In the genomic region with DNA sequence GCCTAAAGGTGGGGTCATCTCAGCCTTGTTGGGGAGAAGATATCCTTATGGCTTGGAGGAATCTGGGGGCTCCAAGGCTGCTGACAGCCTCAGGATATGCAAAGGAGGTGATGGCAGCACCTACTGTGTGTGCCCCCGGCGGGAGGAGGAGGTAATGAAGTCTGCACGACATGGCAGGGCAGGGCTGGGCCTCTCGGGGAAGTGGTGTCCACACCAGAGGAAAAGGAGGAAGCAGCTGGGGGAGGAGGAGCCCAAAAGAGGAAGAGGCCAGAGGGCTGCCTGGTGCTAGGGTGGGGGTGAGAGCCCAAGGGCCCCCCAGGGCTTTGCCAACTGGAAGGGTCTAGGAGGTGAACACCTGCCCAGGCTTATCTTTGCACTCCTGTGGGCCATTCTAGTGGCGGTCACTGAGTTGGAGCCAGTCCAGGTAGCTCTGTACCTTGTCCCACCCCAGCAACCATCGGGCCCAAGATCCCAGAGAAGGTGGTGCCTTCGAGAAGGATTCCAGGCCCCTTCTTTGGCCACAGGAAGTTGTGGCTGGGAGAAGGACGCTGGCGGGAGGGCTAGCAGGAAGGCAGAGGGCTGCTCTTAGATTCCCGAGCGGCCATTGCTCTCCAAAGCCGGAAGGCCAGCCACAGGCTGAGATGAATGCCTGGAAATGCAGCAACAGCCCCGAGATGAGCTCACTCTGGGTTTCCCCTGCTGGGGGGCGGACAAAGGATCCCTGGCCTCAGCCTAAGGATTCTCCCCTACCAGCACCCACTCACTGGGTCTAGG, we compare ENCODE assay signal across 10 cellular contexts. TPM values are rescaled to one million over a fixed set of nuclear protein-coding genes. Genes with fewer than 3 reads are reported as not detected.
A peak's percentile ranks its signal among the peaks of the same experiment; 100 is the strongest.
DNase-seq lines count a peak whose midpoint lies in the region; ATAC-seq and TF ChIP-seq lines count a peak whose summit lies in the region.
"Had no signal": no experiment of that assay in that cellular context is flagged by ENCODE, and none has a peak within 500 bp of the region (broad histone marks: within the 10 kb centered on the region; RNA-seq: fewer than 3 reads in every experiment).

No MANE protein-coding gene starts in this region.

- no peaks in the 10 kb centered on the region for H3K27me3 Mint-ChIP-seq in activated T-helper 17 cell treated with anti-CD3 and anti-CD28 coated beads, Interleukin-2, amount 50 U/mL, for 72 hours

- H3K4me3 ChIP-seq in psoas muscle: peak overlapping the region; percentile 29

- no peak for TF ChIP-seq CTCF in psoas muscle (IDR thresholded peaks at IDR 0.05)

- H3K27ac Mint-ChIP-seq in activated T-helper 17 cell treated with anti-CD3 and anti-CD28 coated beads, Interleukin-2, amount 50 U/mL, for 72 hours: peak overlapping the region; percentile 99

- H3K9me3 ChIP-seq in psoas muscle: no peaks in the 10 kb centered on the region

- no peaks in the 10 kb centered on the region for H3K9me3 Mint-ChIP-seq in activated T-helper 17 cell treated with anti-CD3 and anti-CD28 coated beads, Interleukin-2, amount 50 U/mL, for 72 hours

- DNase-seq in activated naive CD4-positive, alpha-beta T cell treated with Interleukin-2 at 50 U/mL for 16 hours: peak; percentile 63
- DNase-seq in activated naive CD4-positive, alpha-beta T cell (lab: John Stamatoyannopoulos, UW): no peak
- DNase-seq in head of caudate nucleus (peak in 23 of 42 donors; percentile 37 to 75 (median 58)), psoas muscle (peak; percentile 62 to 83), NCI-H1105 (lab: John Stamatoyannopoulos, UW) (no peak), NCI-H82 treated with DMSO at 0.1 percent for 48 hours (lab: John Stamatoyannopoulos, UW; ENCODE audit: unreplicated experiment) (no peak), AG08395 (ENCODE audit: low spot score) (no peak)

- 45 to 49% (median 46%) methylated on average over 9 to 14 of the region's 14 CpGs for WGBS in psoas muscle, 3 donors

- H3K27me3 ChIP-seq in psoas muscle (ENCODE audit: insufficient read depth in 3 of 3, low read length in 2 of 3): no peaks in the 10 kb centered on the region

- H3K4me1 Mint-ChIP-seq in activated T-helper 17 cell treated with anti-CD3 and anti-CD28 coated beads, Interleukin-2, amount 50 U/mL, for 72 hours: peaks cover 48% of the 10 kb centered on the region

- H3K27ac ChIP-seq in psoas muscle: peak overlapping the region; percentile 74

- peaks cover 61% of the 10 kb centered on the region for H3K36me3 Mint-ChIP-seq in activated T-helper 17 cell treated with anti-CD3 and anti-CD28 coated beads, Interleukin-2, amount 50 U/mL, for 72 hours (ENCODE audit: low read depth)

- H3K4me1 ChIP-seq in psoas muscle: peaks cover 47% of the 10 kb centered on the region

- no peaks in the 10 kb centered on the region for H3K36me3 ChIP-seq in psoas muscle (ENCODE audit: insufficient read depth in 1 of 2, low read depth in 1 of 2)

- intact Hi-C loops in head of caudate nucleus (cut with DNase I): no loop called here
- intact Hi-C loops in psoas muscle (cut with DNase I): no loop called here

- peak; percentile 29 for ATAC-seq in activated T-helper 17 cell treated with anti-CD3 and anti-CD28 coated beads, Interleukin-2, amount 50 U/mL, for 72 hours (replicated peaks)
- ATAC-seq in psoas muscle: peak in 1 of 4 donors; percentile 5

- H3K4me3 Mint-ChIP-seq in activated T-helper 17 cell treated with anti-CD3 and anti-CD28 coated beads, Interleukin-2, amount 50 U/mL, for 72 hours: peak overlapping the region; percentile 99

RNA-seq across cellular contexts. Expression of a gene that starts 7.0 kb away (rescaled TPM):
- 100 to 1,000 TPM; 283 to 392 TPM for total RNA-seq in activated T-helper 17 cell treated with anti-CD3 and anti-CD28 coated beads, Interleukin-2, amount 50 U/mL, for 72 hours
- total RNA-seq in psoas muscle: 10 to 100 TPM; 55.5 to 93.9 (median 74.8) TPM
- polyA plus RNA-seq in psoas muscle: 10 to 100 TPM; 39.4 to 57.6 (median 50.7) TPM

RNA-seq across cellular contexts. Expression of a gene that starts 26.0 kb away (rescaled TPM):
- total RNA-seq in activated T-helper 17 cell treated with anti-CD3 and anti-CD28 coated beads, Interleukin-2, amount 50 U/mL, for 72 hours: 1 to 10 TPM; 1.2 to 2.3 TPM
- 1 to 10 TPM; 3.1 to 6.8 (median 4.3) TPM for total RNA-seq in psoas muscle
- 1 to 10 TPM; 2.1 to 3.4 (median 2.2) TPM for polyA plus RNA-seq in psoas muscle

RNA-seq across cellular contexts. Expression of a gene that starts 35.9 kb away (rescaled TPM):
- under 1 TPM in 1 of 2 donors, not detected in 1; 0.34 TPM for total RNA-seq in activated T-helper 17 cell treated with anti-CD3 and anti-CD28 coated beads, Interleukin-2, amount 50 U/mL, for 72 hours
- total RNA-seq in psoas muscle: 10 to 100 TPM in 1 of 4 donors, 1 to 10 TPM in 2, under 1 TPM in 1; 0.84 to 13.1 (median 1.1) TPM
- polyA plus RNA-seq in psoas muscle: 1 to 10 TPM in 1 of 3 donors, under 1 TPM in 2; 0.61 to 1.6 (median 0.66) TPM
- total RNA-seq: activated CD8-positive, alpha-beta memory T cell treated with anti-CD3 and anti-CD28 coated beads for 36 hours had no signal
- polyA plus RNA-seq: BJ had no signal

RNA-seq across cellular contexts. Expression of a gene that starts 37.9 kb away (rescaled TPM):
- under 1 TPM in 1 of 2 donors, not detected in 1; 0.71 TPM for total RNA-seq in activated T-helper 17 cell treated with anti-CD3 and anti-CD28 coated beads, Interleukin-2, amount 50 U/mL, for 72 hours
- 10 to 100 TPM in 1 of 4 donors, 1 to 10 TPM in 3; 1.7 to 12.7 (median 5.4) TPM for total RNA-seq in psoas muscle
- 1 to 10 TPM in 2 of 3 donors, under 1 TPM in 1; 0.12 to 4.5 (median 1.3) TPM for polyA plus RNA-seq in psoas muscle

RNA-seq across cellular contexts. Expression of a gene that starts 49.3 kb away (rescaled TPM):
- total RNA-seq in activated T-helper 17 cell treated with anti-CD3 and anti-CD28 coated beads, Interleukin-2, amount 50 U/mL, for 72 hours: 100 to 1,000 TPM in 1 of 2 donors, 10 to 100 TPM in 1; 59.2 to 139 TPM
- 100 to 1,000 TPM in 3 of 4 donors, 10 to 100 TPM in 1; 77.2 to 145 (median 119) TPM for total RNA-seq in psoas muscle
- 100 to 1,000 TPM; 129 to 175 (median 151) TPM for polyA plus RNA-seq in psoas muscle

Comparison
In these comparisons a context has a peak if more than half of its experiments do, and no peak if none do; other contexts are left out.
1. DNase-seq: peak in activated naive CD4-positive, alpha-beta T cell treated with Interleukin-2 at 50 U/mL for 16 hours (single experiment), head of caudate nucleus (23 of 42) and psoas muscle (2 of 2); none in activated naive CD4-positive, alpha-beta T cell (0 of 4), NCI-H1105 (single experiment), NCI-H82 treated with DMSO at 0.1 percent for 48 hours (single experiment) and AG08395 (single experiment).